ENCODE assay signal across 9 cellular contexts in genomic region chr9:3240651-3241268, GRCh38.
A peak's percentile ranks its signal among the peaks of the same experiment; 100 is the strongest.
DNase-seq lines count a peak whose midpoint lies in the region; ATAC-seq and TF ChIP-seq lines count a peak whose summit lies in the region.
"Had no signal": no experiment of that assay in that cellular context is flagged by ENCODE, and none has a peak within 500 bp of the region (broad histone marks: within the 10 kb centered on the region; RNA-seq: fewer than 3 reads in every experiment).

No MANE protein-coding gene starts in this region.

- H3K4me1 Mint-ChIP-seq in chondrocyte (ENCODE audit: low read depth) = peaks cover 6% of the 10 kb centered on the region
- H3K4me1 Mint-ChIP-seq: IgD-negative memory B cell had no signal

- H3K27ac Mint-ChIP-seq in chondrocyte (ENCODE audit: unreplicated experiment) = no peak overlapping the region

- H3K36me3 Mint-ChIP-seq in chondrocyte (ENCODE audit: low read depth) = peaks cover 1% of the 10 kb centered on the region

- peak; percentile 90 for TF ChIP-seq CTCF in chondrocyte (IDR thresholded peaks at IDR 0.05)
- TF ChIP-seq CTCF in left lung (IDR thresholded peaks at IDR 0.05) = peak; percentile 59 to 74

- no peak overlapping the region for H3K4me3 ChIP-seq in left lung

- no peaks in the 10 kb centered on the region for H3K9me3 Mint-ChIP-seq in chondrocyte (ENCODE audit: low read depth)
- H3K9me3 Mint-ChIP-seq: IgD-negative memory B cell had no signal

- no peaks in the 10 kb centered on the region for H3K9me3 ChIP-seq in left lung

- H3K27me3 ChIP-seq in left lung = no peaks in the 10 kb centered on the region

- ATAC-seq in GM18520 (IDR thresholded peaks at IDR 0.05; ENCODE audit: unreplicated experiment) (peak; percentile 65), HG03045 (IDR thresholded peaks at IDR 0.05; ENCODE audit: unreplicated experiment) (peak; percentile 87), left lung (peak; percentile 99)

- intact Hi-C loops in left lung (cut with DNase I) = loop anchor here in 1 of 2 donors (10.0 kb wide), 1 partner anchor 204 kb away; no protein-coding TSS in a partner anchor

- peaks cover 0 to 11% of the 10 kb centered on the region in 2 donors for H3K4me1 ChIP-seq in left lung

- no peaks in the 10 kb centered on the region for H3K36me3 ChIP-seq in left lung

- no peak overlapping the region for H3K27ac ChIP-seq in left lung

- no peak overlapping the region for H3K4me3 Mint-ChIP-seq in chondrocyte (ENCODE audit: unreplicated experiment)
- H3K4me3 Mint-ChIP-seq: IgD-negative memory B cell had no signal

- H3K27me3 Mint-ChIP-seq in chondrocyte (ENCODE audit: low read depth) = no peaks in the 10 kb centered on the region
- H3K27me3 Mint-ChIP-seq: IgD-negative memory B cell had no signal

- DNase-seq in AG20443 (ENCODE audit: low spot score) = peak; percentile 72
- peak; percentile 70 for DNase-seq in NCI-H2227 (lab: John Stamatoyannopoulos, UW; ENCODE audit: unreplicated experiment)
- DNase-seq in activated CD4-positive, alpha-beta T cell treated with anti-CD3 and anti-CD28 coated beads for 24 hours (ENCODE audit: low read depth in 2 of 2) = peak; percentile 51 to 57
- DNase-seq in chondrocyte (ENCODE audit: low spot score) = no peak
- peak in 1 of 2 donors; percentile 67 for DNase-seq in left lung
- peak; percentile 4 to 54 (median 21) for DNase-seq in stimulated activated CD4-positive, alpha-beta T cell treated with anti-CD3 and anti-CD28 coated beads, TNF-alpha, amount 100 ng/mL, for 1 hour (ENCODE audit: low read depth in 3 of 3, low spot score in 1 of 3)
